13 cellular contexts compared by ENCODE assay signal in the genomic region with DNA sequence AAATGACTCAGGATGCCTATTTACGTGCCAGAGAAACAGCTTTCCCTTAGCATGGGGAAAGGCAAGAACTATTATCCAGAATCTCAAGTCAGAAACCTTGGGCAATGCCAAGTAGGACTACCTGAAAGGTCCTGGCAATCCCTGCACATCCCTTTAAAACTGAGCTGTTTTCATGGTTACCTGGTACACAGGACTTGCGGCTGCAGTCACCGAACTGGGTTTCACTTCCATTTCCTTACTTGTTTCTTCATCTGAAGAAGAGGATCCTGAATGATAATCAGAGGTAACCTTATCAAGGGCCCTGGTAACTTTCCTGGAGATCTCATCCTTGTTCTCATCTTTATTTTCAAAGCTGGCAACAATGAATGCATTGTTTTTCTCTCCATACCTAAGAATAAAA. TPM values are rescaled to one million over a fixed set of nuclear protein-coding genes. Genes with fewer than 3 reads are reported as not detected.
DNase-seq lines count a peak whose midpoint lies in the region; ATAC-seq, FAIRE-seq and TF ChIP-seq lines count a peak whose summit lies in the region.
"Had no signal": no experiment of that assay in that cellular context is flagged by ENCODE, and none has a peak within 500 bp of the region (broad histone marks: within the 10 kb centered on the region; RNA-seq: fewer than 3 reads in every experiment).

No MANE protein-coding gene starts in this region.

- ATAC-seq in GM19043 (IDR thresholded peaks at IDR 0.05; ENCODE audit: low read depth, unreplicated experiment), result peak; percentile 67
- ATAC-seq in HG02588 (IDR thresholded peaks at IDR 0.05; ENCODE audit: unreplicated experiment), result peak; percentile 90
- peak; percentile 90 for ATAC-seq in HG03432 (IDR thresholded peaks at IDR 0.05; ENCODE audit: unreplicated experiment)
- ATAC-seq in left cardiac atrium, result no peak
- ATAC-seq: activated T-helper 17 cell treated with anti-CD3 and anti-CD28 coated beads, Interleukin-2, amount 50 U/mL, for 72 hours; Panc1 had no signal

- peak; percentile 80 for FAIRE-seq in GM12892 (lab: Jason Lieb, UNC)
- FAIRE-seq: TTC549 had no signal

- peak; percentile 17 for DNase-seq in GM12892 (ENCODE audit: insufficient read length)
- no peak for DNase-seq in middle frontal gyrus (ENCODE audit: extremely low spot score, low spot score)
- no peak for DNase-seq in left cardiac atrium
- no peak for DNase-seq in activated CD4-positive, CD25-positive, alpha-beta regulatory T cell treated with anti-CD3 and anti-CD28 coated beads, Interleukin-2, amount 50 U/mL, for 72 hours
- DNase-seq in NCI-H510A (lab: John Stamatoyannopoulos, UW), result no peak
- DNase-seq: C1 segment of cervical spinal cord, NCI-H1694 had no signal

- intact Hi-C loops in left cardiac atrium (cut with DNase I), result no loop called here

- TF ChIP-seq POLR2A in GM12892 (IDR thresholded peaks at IDR 0.05; ENCODE audit: low read depth, low read length), result no peak

RNA-seq across cellular contexts. Expression of a gene that starts 14.3 kb away (rescaled TPM):
- polyA plus RNA-seq in GM12892 (2012; ENCODE audit: missing spikeins), result 47.4 TPM
- total RNA-seq in left cardiac atrium, result 10 to 100 TPM; 15.0 to 20.6 TPM

Comparison
In these comparisons a context has a peak if more than half of its experiments do, and no peak if none do; other contexts are left out.
1. ATAC-seq: peak in GM19043 (single experiment), HG02588 (single experiment) and HG03432 (single experiment); none in left cardiac atrium (0 of 2).